Comparison of ENCODE assay signal across 15 cellular contexts in the genomic region with DNA sequence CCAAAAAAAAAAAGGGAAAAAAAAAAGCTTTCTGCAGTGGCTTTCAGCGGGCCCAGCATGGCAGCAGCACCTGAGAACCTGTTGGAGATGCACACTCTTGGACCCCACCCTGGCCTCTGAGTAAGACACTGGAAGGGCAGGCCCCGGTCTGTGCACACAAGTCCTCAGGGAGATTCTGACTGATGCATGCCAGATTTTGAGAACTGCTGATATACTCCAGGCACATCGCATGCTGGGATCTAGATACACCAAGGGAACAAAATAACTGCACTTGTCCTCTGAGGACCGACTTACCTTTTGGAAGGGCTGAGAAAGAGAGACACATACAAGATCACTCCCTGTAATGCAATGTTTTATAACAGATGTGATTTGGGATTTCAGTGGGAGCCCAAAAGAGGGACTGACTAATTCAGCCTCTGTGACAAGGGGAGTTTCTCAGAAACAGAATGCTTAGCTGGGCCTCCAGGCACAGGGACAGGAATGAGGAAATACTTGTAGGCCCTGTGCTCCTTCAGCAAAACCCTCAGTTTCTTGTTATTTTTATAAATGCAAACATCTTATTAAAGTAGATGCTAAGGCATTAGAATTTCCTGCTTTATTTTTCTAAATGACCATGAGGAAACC. TPM values are rescaled to one million over a fixed set of nuclear protein-coding genes. Genes with fewer than 3 reads are reported as not detected.
DNase-seq lines count a peak whose midpoint lies in the region; ATAC-seq and TF ChIP-seq lines count a peak whose summit lies in the region.
"Had no signal": no experiment of that assay in that cellular context is flagged by ENCODE, and none has a peak within 500 bp of the region (broad histone marks: within the 10 kb centered on the region; RNA-seq: fewer than 3 reads in every experiment).

No MANE protein-coding gene starts in this region.

- H3K4me1 ChIP-seq in breast epithelium: peaks cover 5 to 7% of the 10 kb centered on the region in 2 donors
- peaks cover 1% of the 10 kb centered on the region for H3K4me1 ChIP-seq in right cardiac atrium (ENCODE audit: control insufficient read depth, insufficient read depth, low read length)
- peaks cover 76% of the 10 kb centered on the region for H3K4me1 ChIP-seq in skeletal muscle satellite cell (ENCODE audit: control insufficient read depth, insufficient read depth, low read length)

- peaks cover 25% of the 10 kb centered on the region for H3K36me3 Mint-ChIP-seq in Calu3 (ENCODE audit: insufficient read depth, unreplicated experiment)

- H3K9ac ChIP-seq in skeletal muscle satellite cell (ENCODE audit: low read depth, low read length): peak overlapping the region; percentile 18

- peak overlapping the region; percentile 80 for H3K27ac Mint-ChIP-seq in Calu3 (ENCODE audit: unreplicated experiment)

- H3K27me3 ChIP-seq in breast epithelium (no peaks in the 10 kb centered on the region), right cardiac atrium (ENCODE audit: control insufficient read depth, insufficient read depth) (no peaks in the 10 kb centered on the region), skeletal muscle satellite cell (ENCODE audit: control insufficient read depth, insufficient read depth, low read length) (no peaks in the 10 kb centered on the region)
- H3K27me3 ChIP-seq: ovary had no signal

- peak; percentile 42 for DNase-seq in Calu3
- no peak for DNase-seq in breast epithelium (ENCODE audit: low spot score in 2 of 2)
- peak in 2 of 3 donors; percentile 33 to 62 for DNase-seq in right cardiac atrium
- no peak for DNase-seq in activated CD4-positive, alpha-beta T cell treated with anti-CD3 and anti-CD28 coated beads, Interleukin-2, amount 50 U/mL, for 48 hours
- DNase-seq in DMS53 (lab: John Stamatoyannopoulos, UW): no peak
- no peak for DNase-seq in NCI-H146 (lab: John Stamatoyannopoulos, UW)
- DNase-seq in NCI-H1436 (lab: John Stamatoyannopoulos, UW): no peak
- DNase-seq: activated CD4-positive, CD25-positive, alpha-beta regulatory T cell; AML-193; GF-D8; NCI-H1048; NCI-H510A treated with DMSO at 0.1 percent for 48 hours; ovary; SIG-M5 had no signal

- intact Hi-C loops in Calu3 (cut with micrococcal nuclease; ENCODE audit: unreplicated experiment): loop anchor here (5.0 to 10.0 kb wide), 2 partner anchors 150 to 228 kb away; no protein-coding TSS in a partner anchor
- intact Hi-C loops in breast epithelium (cut with DNase I; ENCODE audit: low total_unique reads): no loop called here
- intact Hi-C loops in right cardiac atrium (cut with DNase I): no loop called here

- H3K27ac ChIP-seq in breast epithelium (peak overlapping the region; percentile 63 to 83), right cardiac atrium (ENCODE audit: low read length) (no peak overlapping the region)

- WGBS in right cardiac atrium: 63% methylated on average over 4 of the region's 4 CpGs

- H3K4me1 Mint-ChIP-seq in Calu3 (ENCODE audit: low read depth, unreplicated experiment): peaks cover 84% of the 10 kb centered on the region

- H3K9me3 Mint-ChIP-seq in Calu3 (ENCODE audit: low read depth, unreplicated experiment): no peaks in the 10 kb centered on the region

- ATAC-seq in right cardiac atrium: peak; percentile 63 to 68

- no peak overlapping the region for H3K4me3 Mint-ChIP-seq in Calu3 (ENCODE audit: low read depth, unreplicated experiment)

- no peaks in the 10 kb centered on the region for H3K36me3 ChIP-seq in breast epithelium
- peaks cover 17% of the 10 kb centered on the region for H3K36me3 ChIP-seq in skeletal muscle satellite cell (ENCODE audit: insufficient read depth, low read length)
- H3K36me3 ChIP-seq: ovary had no signal

- TF ChIP-seq CTCF in Calu3 (IDR thresholded peaks at IDR 0.05; ENCODE audit: unreplicated experiment) (no peak), breast epithelium (IDR thresholded peaks at IDR 0.05) (no peak)

- H3K9me3 ChIP-seq in breast epithelium (no peaks in the 10 kb centered on the region), right cardiac atrium (ENCODE audit: control insufficient read depth, low read length) (no peaks in the 10 kb centered on the region), skeletal muscle satellite cell (replicated peaks; ENCODE audit: low read length) (no peaks in the 10 kb centered on the region)
- H3K9me3 ChIP-seq: ovary had no signal

- peak overlapping the region; percentile 21 for H3K4me2 ChIP-seq in skeletal muscle satellite cell (ENCODE audit: low read length)

- no TSS peak for BruUV-seq in Calu3 (replicated peaks; lab: Mats Ljungman, UMichigan)

- no peaks in the 10 kb centered on the region for H3K27me3 Mint-ChIP-seq in Calu3 (ENCODE audit: unreplicated experiment)

- H3K4me3 ChIP-seq in breast epithelium (no peak overlapping the region), right cardiac atrium (ENCODE audit: low read length) (no peak overlapping the region), skeletal muscle satellite cell (ENCODE audit: low read length) (no peak overlapping the region)
- H3K4me3 ChIP-seq: ovary had no signal

- CTCF ChIA-PET in Calu3 (lab: Charles Lee): interaction anchor here (0.5 to 0.9 kb wide), 3 partner anchors 31 to 59 kb away, joined by 3 to 5 read pairs (median 3); no protein-coding TSS in a partner anchor

- TF ChIP-seq POLR2A in breast epithelium (IDR thresholded peaks at IDR 0.05): no peak

RNA-seq across cellular contexts. Expression of a gene that starts 8.2 kb away (rescaled TPM):
- 85.3 and 87.4 TPM in 2 replicates for total RNA-seq in Calu3 (2022)
- total RNA-seq in breast epithelium: 100 to 1,000 TPM in 1 of 3 donors, 10 to 100 TPM in 2; 61.9 to 164 (median 65.0) TPM
- total RNA-seq in right cardiac atrium: 10 to 100 TPM; 13.3 to 21.8 (median 15.2) TPM
- 4.2 TPM for polyA plus RNA-seq in right cardiac atrium
- total RNA-seq in skeletal muscle satellite cell (2012; rRNA removed): 89.1 and 114 TPM in 2 replicates

Comparison
In these comparisons a context has a peak if more than half of its experiments do, and no peak if none do; other contexts are left out.
1. DNase-seq: peak in Calu3 (single experiment) and right cardiac atrium (2 of 3); none in breast epithelium (0 of 2), activated CD4-positive, alpha-beta T cell treated with anti-CD3 and anti-CD28 coated beads, Interleukin-2, amount 50 U/mL, for 48 hours (0 of 2), DMS53 (single experiment), NCI-H146 (single experiment) and NCI-H1436 (single experiment).